In genomic region chr9:76292658-76293057, GRCh38 we compare ENCODE assay signal across 21 cellular contexts.
DNase-seq lines count a peak whose midpoint lies in the region; ATAC-seq, FAIRE-seq and TF ChIP-seq lines count a peak whose summit lies in the region.
"Had no signal": no experiment of that assay in that cellular context is flagged by ENCODE, and none has a peak within 500 bp of the region (broad histone marks: within the 10 kb centered on the region; RNA-seq: fewer than 3 reads in every experiment).

No MANE protein-coding gene starts in this region.

- intact Hi-C loops in left ventricle myocardium inferior (cut with micrococcal nuclease) (no loop called here), kidney (cut with DNase I) (no loop called here), upper lobe of right lung (cut with DNase I) (no loop called here)

- DNase-seq in left ventricle myocardium inferior (no peak), right atrium auricular region (ENCODE audit: low spot score) (no peak), M059J (ENCODE audit: low read depth) (peak; percentile 11), kidney (no peak), upper lobe of right lung (no peak), NCI-H1694 (lab: John Stamatoyannopoulos, UW) (no peak), NK-92 (lab: John Stamatoyannopoulos, UW; ENCODE audit: unreplicated experiment) (no peak)
- DNase-seq: C1 segment of cervical spinal cord, DMS 273 treated with DMSO at 0.1 percent for 48 hours, GF-D8, GOT3, Kasumi-1, NCI-H1105 treated with DMSO at 0.1 percent for 48 hours, NCI-H187 treated with DMSO at 0.1 percent for 48 hours, NCI-H446 treated with DMSO at 0.1 percent for 48 hours, NCI-H748 treated with DMSO at 0.1 percent for 48 hours, PC-9 had no signal

- H3K36me3 ChIP-seq in left ventricle myocardium inferior = no peaks in the 10 kb centered on the region
- H3K36me3 ChIP-seq in right atrium auricular region = no peaks in the 10 kb centered on the region
- H3K36me3 ChIP-seq in kidney (ENCODE audit: control insufficient read depth in 1 of 2, insufficient read depth in 2 of 2, low read length in 2 of 2) = no peaks in the 10 kb centered on the region
- no peaks in the 10 kb centered on the region for H3K36me3 ChIP-seq in upper lobe of right lung

- H3K9me3 ChIP-seq in left ventricle myocardium inferior (replicated peaks) (no peaks in the 10 kb centered on the region), right atrium auricular region (no peaks in the 10 kb centered on the region), kidney (ENCODE audit: control insufficient read depth in 1 of 2, low read length in 2 of 2) (no peaks in the 10 kb centered on the region), upper lobe of right lung (no peaks in the 10 kb centered on the region)

- TF ChIP-seq CTCF in left ventricle myocardium inferior (IDR thresholded peaks at IDR 0.05; ENCODE audit: borderline replicate concordance) = no peak
- TF ChIP-seq CTCF in right atrium auricular region (IDR thresholded peaks at IDR 0.05) = no peak
- TF ChIP-seq CTCF in kidney (IDR thresholded peaks at IDR 0.05; ENCODE audit: borderline replicate concordance, extremely low read depth, insufficient read depth) = no peak
- no peak for TF ChIP-seq CTCF in upper lobe of right lung (IDR thresholded peaks at IDR 0.05)

- ATAC-seq in upper lobe of right lung = peak; percentile 62
- ATAC-seq in HG03135 (IDR thresholded peaks at IDR 0.05; ENCODE audit: unreplicated experiment) = no peak

- H3K27me3 ChIP-seq in left ventricle myocardium inferior (ENCODE audit: low read depth) (peaks cover 12% of the 10 kb centered on the region), right atrium auricular region (no peaks in the 10 kb centered on the region), upper lobe of right lung (no peaks in the 10 kb centered on the region)

- no peak for FAIRE-seq in kidney (lab: Jason Lieb, UNC)
- FAIRE-seq: GM12891, GM18507 had no signal

- H3K4me1 ChIP-seq in left ventricle myocardium inferior (peaks cover 7% of the 10 kb centered on the region), right atrium auricular region (no peaks in the 10 kb centered on the region), kidney (ENCODE audit: control insufficient read depth in 1 of 2, insufficient read depth in 1 of 2, low read depth in 1 of 2, low read length in 2 of 2) (no peaks in the 10 kb centered on the region), upper lobe of right lung (peaks cover 10% of the 10 kb centered on the region)

- H3K27ac ChIP-seq in left ventricle myocardium inferior (replicated peaks) = peak overlapping the region; percentile 33
- H3K27ac ChIP-seq in right atrium auricular region = no peak overlapping the region
- peak overlapping the region in 1 of 2 donors; percentile 22 for H3K27ac ChIP-seq in kidney (ENCODE audit: low read depth in 2 of 2, low read length in 2 of 2)
- H3K27ac ChIP-seq in upper lobe of right lung = no peak overlapping the region
- H3K27ac ChIP-seq: PC-9, SK-N-MC had no signal

- H3K4me3 ChIP-seq in left ventricle myocardium inferior (peak overlapping the region; percentile 32), right atrium auricular region (no peak overlapping the region), kidney (ENCODE audit: low read length in 2 of 2) (peak overlapping the region; percentile 14 to 18), upper lobe of right lung (no peak overlapping the region)
- H3K4me3 ChIP-seq: PC-9, SK-N-MC had no signal

- peak overlapping the region in 1 of 2 donors; percentile 22 for H3K9ac ChIP-seq in kidney (ENCODE audit: low read length in 2 of 2)

Comparison
In these comparisons a context has a peak if more than half of its experiments do, and no peak if none do; other contexts are left out.
1. H3K4me3 ChIP-seq: peak in left ventricle myocardium inferior (single experiment) and kidney (2 of 2); none in right atrium auricular region (0 of 2) and upper lobe of right lung (single experiment).